33 cellular contexts compared by ENCODE assay signal in genomic region chr6:69265090-69265489, GRCh38.
"Had no signal": no experiment of that assay in that cellular context is flagged by ENCODE, and none has a peak within 500 bp of the region (broad histone marks: within the 10 kb centered on the region; RNA-seq: fewer than 3 reads in every experiment).

No MANE protein-coding gene starts in this region.

- FAIRE-seq: astrocyte, TTC549 had no signal

- H3K4me3 ChIP-seq: adrenal gland, body of pancreas, breast epithelium had no signal

- H3K27ac ChIP-seq: adrenal gland, body of pancreas, brain microvascular endothelial cell, breast epithelium, VCaP had no signal

- ATAC-seq: activated CD8-positive, alpha-beta T cell treated with anti-CD3 and anti-CD28 coated beads for 36 hours; activated naive CD4-positive, alpha-beta T cell treated with anti-CD3 and anti-CD28 coated beads, Interleukin-2, amount 50 U/mL, for 72 hours; activated T-cell treated with anti-CD3 and anti-CD28 coated beads, Interleukin-2, amount 50 U/mL, for 4 hours; activated T-cell treated with anti-CD3 and anti-CD28 coated beads, Interleukin-2, amount 50 U/mL, for 72 hours; activated T-helper 17 cell treated with anti-CD3 and anti-CD28 coated beads, Interleukin-2, amount 50 U/mL, for 72 hours; body of pancreas had no signal

- DNase-seq: activated B cell treated with CpG ODN at 0.5 μM for 24 hours; activated CD4-positive, alpha-beta memory T cell treated with anti-CD3 and anti-CD28 coated beads for 36 hours; activated CD4-positive, alpha-beta T cell treated with anti-CD3 and anti-CD28 coated beads for 4 hours; activated CD4-positive, alpha-beta T cell treated with anti-CD3 and anti-CD28 coated beads, Interleukin-2, amount 10 ng/mL, durations not matched to agents 24 days and 14 days; activated CD4-positive, alpha-beta T cell treated with anti-CD3 and anti-CD28 coated beads, Interleukin-2, amount 50 U/mL, for 1 hour; activated CD4-positive, alpha-beta T cell treated with anti-CD3 and anti-CD28 coated beads, Interleukin-2, amount 50 U/mL, for 4 hours; activated CD4-positive, CD25-positive, alpha-beta regulatory T cell treated with anti-CD3 and anti-CD28 coated beads, Interleukin-2, amount 50 U/mL, for 72 hours; activated CD8-positive, alpha-beta memory T cell treated with anti-CD3 and anti-CD28 coated beads, Interleukin-2, amount 50 U/mL, for 4 hours; activated CD8-positive, alpha-beta T cell treated with anti-CD3 and anti-CD28 coated beads for 36 hours; activated effector memory CD4-positive, alpha-beta T cell treated with anti-CD3 and anti-CD28 coated beads, Interleukin-2, amount 50 U/mL, for 16 hours; activated gamma-delta T cell treated with Interleukin-2 at 50 U/mL for 16 hours; activated naive CD4-positive, alpha-beta T cell; activated naive CD4-positive, alpha-beta T cell treated with anti-CD3 and anti-CD28 coated beads for 36 hours; activated naive CD4-positive, alpha-beta T cell treated with anti-CD3 and anti-CD28 coated beads, Interleukin-2, amount 50 U/mL, for 16 hours; activated naive CD8-positive, alpha-beta T cell treated with anti-CD3 and anti-CD28 coated beads for 36 hours; activated T-cell treated with anti-CD3 and anti-CD28 coated beads for 4 hours; activated T-cell treated with anti-CD3 and anti-CD28 coated beads, Interleukin-2, amount 50 U/mL, for 1 hour; activated T-cell treated with anti-CD3 and anti-CD28 coated beads, Interleukin-2, amount 50 U/mL, for 4 hours; activated T-cell treated with anti-CD3 and anti-CD28 coated beads, Interleukin-2, amount 50 U/mL, for 72 hours; adrenal gland; amniotic stem cell; aorta; body of pancreas; brain microvascular endothelial cell; central memory CD4-positive, alpha-beta T cell; T-helper 2 cell; T-helper 9 cell had no signal

- H3K9me3 ChIP-seq: adrenal gland, body of pancreas, breast epithelium had no signal

- H3K4me1 ChIP-seq: adrenal gland, body of pancreas, breast epithelium had no signal

- H3K27me3 ChIP-seq: adrenal gland, body of pancreas, brain microvascular endothelial cell, breast epithelium had no signal

- H3K36me3 ChIP-seq: adrenal gland, brain microvascular endothelial cell, breast epithelium had no signal
